In the genomic region with DNA sequence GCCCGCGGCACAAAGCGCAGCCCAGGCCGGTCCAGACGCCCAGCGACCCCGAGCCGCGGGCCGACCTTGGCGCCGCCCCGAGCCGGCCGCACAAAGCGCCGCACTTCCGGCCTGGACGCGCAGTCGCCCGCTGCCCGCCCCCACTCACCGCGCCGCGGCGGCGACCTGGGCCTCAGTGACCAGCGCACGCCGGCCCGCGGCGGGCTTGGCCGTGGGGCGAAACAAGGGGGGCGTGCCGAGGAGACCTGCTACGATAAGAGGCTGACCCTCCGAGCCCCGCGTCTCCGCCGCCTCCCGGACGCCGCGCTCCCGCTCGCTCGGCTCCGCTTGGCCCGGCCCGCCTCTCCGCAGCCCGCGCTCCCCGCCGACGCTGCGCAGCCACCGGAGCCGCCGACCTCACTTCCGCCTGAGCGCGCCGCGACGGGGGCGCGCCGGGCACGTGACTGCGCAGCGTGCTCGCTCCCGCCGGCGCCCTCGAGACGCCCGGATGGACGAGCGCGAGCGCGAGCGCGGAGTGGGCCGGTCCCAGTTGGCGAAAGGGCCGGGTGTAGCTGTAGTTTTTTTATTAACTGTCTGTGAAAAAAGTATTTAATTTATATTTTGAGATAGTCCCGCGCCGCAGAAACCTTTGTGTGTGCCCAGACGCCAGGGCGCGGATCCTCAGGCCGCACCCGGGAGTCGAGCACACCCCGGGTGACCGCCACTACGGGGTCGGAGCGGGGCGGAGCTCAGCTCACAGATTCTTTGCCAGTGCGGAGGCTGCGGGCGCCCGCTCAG, we compare ENCODE assay signal across 8 cellular contexts. TPM values are rescaled to one million over a fixed set of nuclear protein-coding genes. Genes with fewer than 3 reads are reported as not detected.
A peak's percentile ranks its signal among the peaks of the same experiment; 100 is the strongest.
DNase-seq lines count a peak whose midpoint lies in the region; TF ChIP-seq lines count a peak whose summit lies in the region.

A gene with protein sequence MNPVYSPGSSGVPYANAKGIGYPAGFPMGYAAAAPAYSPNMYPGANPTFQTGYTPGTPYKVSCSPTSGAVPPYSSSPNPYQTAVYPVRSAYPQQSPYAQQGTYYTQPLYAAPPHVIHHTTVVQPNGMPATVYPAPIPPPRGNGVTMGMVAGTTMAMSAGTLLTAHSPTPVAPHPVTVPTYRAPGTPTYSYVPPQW (minus strand): TSS at position 395 of the 777 bp plus-strand sequence. CDS start 10,814 bp downstream, outside the sequence.

- H3K27me3 ChIP-seq in ovary (no peaks in the 10 kb centered on the region), thymus (ENCODE audit: control insufficient read depth, insufficient read depth) (no peaks in the 10 kb centered on the region)

- H3K36me3 ChIP-seq in ovary (no peaks in the 10 kb centered on the region), thymus (ENCODE audit: control insufficient read depth, insufficient read depth) (peaks cover 3% of the 10 kb centered on the region)

- H3K4me1 Mint-ChIP-seq in activated naive CD8-positive, alpha-beta T cell (ENCODE audit: low read depth), result peaks cover 26% of the 10 kb centered on the region

- no peak for TF ChIP-seq CTCF in GM10248 (IDR thresholded peaks at IDR 0.05; ENCODE audit: control extremely low read depth, extremely low read depth, low read depth, missing control alignments)
- TF ChIP-seq CTCF in HFF-Myc (IDR thresholded peaks at IDR 0.05; ENCODE audit: low read depth, low read length, missing control alignments), result no peak
- peak in 1 of 3 donors; percentile 15 for TF ChIP-seq CTCF in ovary (IDR thresholded peaks at IDR 0.05)

- peak; percentile 96 for TF ChIP-seq POLR2A in ovary (IDR thresholded peaks at IDR 0.05)

- H3K9me3 ChIP-seq in ovary (no peaks in the 10 kb centered on the region), thymus (ENCODE audit: control insufficient read depth) (no peaks in the 10 kb centered on the region)

- H3K27me3 Mint-ChIP-seq in activated naive CD8-positive, alpha-beta T cell, result no peaks in the 10 kb centered on the region

- no peaks in the 10 kb centered on the region for H3K9me3 Mint-ChIP-seq in activated naive CD8-positive, alpha-beta T cell (ENCODE audit: low read depth)

- peak; percentile 50 for TF ChIP-seq EP300 in ovary (IDR thresholded peaks at IDR 0.05)

- WGBS in ovary, 3 donors, result 0% methylated on average over 61 to 113 of the region's 113 CpGs
- under 1% methylated on average over 113 of the region's 113 CpGs for WGBS in thymus

- H3K4me1 ChIP-seq in ovary (ENCODE audit: insufficient read depth), result no peaks in the 10 kb centered on the region
- H3K4me1 ChIP-seq in thymus (ENCODE audit: control insufficient read depth, insufficient read depth, low read length), result peaks cover 5% of the 10 kb centered on the region

- CTCF ChIA-PET in GM10248 (lab: Yijun Ruan, JAX), result interaction anchor here (0.8 to 2.3 kb wide), 5 partner anchors 11 to 581 kb away, joined by 3 to 12 read pairs (median 3); a partner anchor contains a TSS

- DNase-seq in GM10248 (ENCODE audit: extremely low spot score) (peak; percentile 93), HFF-Myc (ENCODE audit: extremely low read depth, low read depth) (no peak), MV-4-11 (lab: John Stamatoyannopoulos, UW) (peak; percentile 72), SKM-1 treated with dmso at 0.1 percent for 144 hours (lab: John Stamatoyannopoulos, UW; ENCODE audit: unreplicated experiment) (peak; percentile 80), glomerular visceral epithelial cell (ENCODE audit: extremely low spot score) (peak; percentile 93), ovary (peak; percentile 85 to 94 (median 89))

- peak within 1 kb of the TSS; percentile 66 for H3K4me3 ChIP-seq in HFF-Myc (replicated peaks; ENCODE audit: low read depth, low read length)
- peak within 1 kb of the TSS; percentile 88 for H3K4me3 ChIP-seq in ovary
- H3K4me3 ChIP-seq in thymus (ENCODE audit: low read length), result peak within 1 kb of the TSS; percentile 94

- POLR2A ChIA-PET in GM10248 (lab: Yijun Ruan, JAX), result interaction anchor here (0.7 to 1.8 kb wide), 2 partner anchors 13 to 19 kb away, joined by 3 to 5 read pairs; no protein-coding TSS in a partner anchor

- intact Hi-C loops in ovary (cut with DNase I), result no loop called here

- peak within 1 kb of the TSS; percentile 92 for H3K27ac Mint-ChIP-seq in activated naive CD8-positive, alpha-beta T cell

- H3K27ac ChIP-seq in ovary (peak within 1 kb of the TSS; percentile 95 to 99), thymus (ENCODE audit: low read depth) (peak within 1 kb of the TSS; percentile 95)

- H3K4me3 Mint-ChIP-seq in activated naive CD8-positive, alpha-beta T cell, result peak within 1 kb of the TSS; percentile 93

- H3K36me3 Mint-ChIP-seq in activated naive CD8-positive, alpha-beta T cell, result peaks cover 3% of the 10 kb centered on the region

RNA-seq across cellular contexts. Expression of the gene that starts here (rescaled TPM):
- 100 to 1,000 TPM in 4 of 7 donors, 10 to 100 TPM in 3; 66.3 to 117 (median 108) TPM for total RNA-seq in ovary
- 10 to 100 TPM; 54.4 to 67.0 TPM for polyA plus RNA-seq in ovary
- 24.2 TPM for polyA plus RNA-seq in thymus
